1 cellular context compared by ENCODE assay signal in the genomic region with DNA sequence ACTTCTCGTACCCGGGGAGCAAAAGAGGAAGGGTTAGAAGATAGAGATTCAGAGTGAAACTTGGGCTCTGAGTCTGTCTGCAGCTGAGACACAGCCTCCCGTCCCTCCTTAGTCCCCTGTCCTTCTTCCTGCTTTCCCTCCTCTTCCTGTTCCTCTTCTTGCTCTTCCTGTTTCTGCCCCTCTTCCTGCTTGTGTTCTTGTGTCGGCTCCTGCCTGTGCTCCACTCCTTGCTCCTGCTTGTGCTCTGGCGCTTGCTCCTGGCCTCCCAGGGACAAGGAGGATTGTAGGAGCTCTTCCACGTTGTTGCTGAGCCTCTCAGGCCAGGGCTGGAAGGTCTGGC.
TF ChIP-seq lines count a peak whose summit lies in the region.

No MANE protein-coding gene starts in this region.

TF ChIP-seq in H1, 55 proteins besides CTCF, POLR2A, EP300 and RAD21:
- TF ChIP-seq RXRA (IDR thresholded peaks at IDR 0.05; ENCODE audit: insufficient read depth, low read depth, low read length) (no peak), KDM4A (IDR thresholded peaks at IDR 0.05; ENCODE audit: low read depth, low read length, severe bottlenecking) (no peak), RBBP5 (IDR thresholded peaks at IDR 0.05; ENCODE audit: borderline replicate concordance, low read depth, low read length) (no peak), PHF8 (conservative IDR thresholded peaks at IDR 0.05; ENCODE audit: low read depth, low read length) (no peak), BACH1 (IDR thresholded peaks at IDR 0.05; ENCODE audit: low read length) (no peak), TAF1 (IDR thresholded peaks at IDR 0.05; ENCODE audit: low read depth, low read length) (no peak), NRF1 (IDR thresholded peaks at IDR 0.05; ENCODE audit: low read depth, low read length) (no peak), ZNF274 (IDR thresholded peaks at IDR 0.05; ENCODE audit: borderline replicate concordance, extremely low read depth, low read length) (no peak), SUZ12 (IDR thresholded peaks at IDR 0.05; ENCODE audit: low read length) (no peak), GABPA (IDR thresholded peaks at IDR 0.05; ENCODE audit: borderline replicate concordance, insufficient read depth, low read length) (no peak), YY1 (IDR thresholded peaks at IDR 0.05; ENCODE audit: low read depth, low read length) (no peak)
- TF ChIP-seq, protein P1, sequence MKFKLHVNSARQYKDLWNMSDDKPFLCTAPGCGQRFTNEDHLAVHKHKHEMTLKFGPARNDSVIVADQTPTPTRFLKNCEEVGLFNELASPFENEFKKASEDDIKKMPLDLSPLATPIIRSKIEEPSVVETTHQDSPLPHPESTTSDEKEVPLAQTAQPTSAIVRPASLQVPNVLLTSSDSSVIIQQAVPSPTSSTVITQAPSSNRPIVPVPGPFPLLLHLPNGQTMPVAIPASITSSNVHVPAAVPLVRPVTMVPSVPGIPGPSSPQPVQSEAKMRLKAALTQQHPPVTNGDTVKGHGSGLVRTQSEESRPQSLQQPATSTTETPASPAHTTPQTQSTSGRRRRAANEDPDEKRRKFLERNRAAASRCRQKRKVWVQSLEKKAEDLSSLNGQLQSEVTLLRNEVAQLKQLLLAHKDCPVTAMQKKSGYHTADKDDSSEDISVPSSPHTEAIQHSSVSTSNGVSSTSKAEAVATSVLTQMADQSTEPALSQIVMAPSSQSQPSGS (IDR thresholded peaks at IDR 0.05; ENCODE audit: low read length) = no peak
